ENCODE assay signal across 10 cellular contexts in the genomic region with DNA sequence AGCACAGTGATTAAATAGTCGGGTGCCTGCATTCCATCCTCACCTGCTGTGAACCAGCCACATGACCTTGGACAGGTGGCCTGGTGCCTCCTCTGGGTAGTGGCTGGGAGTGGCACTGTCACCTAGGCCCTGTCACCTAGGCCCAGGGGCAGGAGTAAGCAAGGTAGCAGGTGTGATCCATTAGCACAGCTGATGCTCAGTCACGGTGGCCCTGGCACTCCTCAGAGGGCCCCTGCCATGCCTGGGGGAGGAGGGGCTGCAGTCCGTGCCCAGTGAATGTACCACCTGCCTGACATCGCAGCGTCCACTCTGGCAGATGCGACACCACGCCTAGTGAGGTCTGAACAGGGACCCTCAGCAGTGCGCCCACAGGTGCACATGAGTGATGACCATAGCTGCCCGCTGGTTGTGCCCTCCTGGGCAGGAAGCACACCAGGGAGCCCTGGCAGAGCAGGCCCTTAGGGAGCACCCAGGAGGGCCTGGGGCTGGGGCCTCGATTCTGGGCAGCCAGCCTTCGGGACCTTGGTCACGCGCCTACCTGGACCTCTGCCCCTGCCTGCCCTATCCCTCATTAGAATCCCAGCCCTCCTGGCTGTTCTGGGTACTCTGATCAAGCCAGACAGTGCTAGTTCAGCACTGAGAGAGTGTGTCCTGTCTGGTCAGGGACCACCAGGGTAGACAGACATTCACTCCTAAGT. TPM values are rescaled to one million over a fixed set of nuclear protein-coding genes. Genes with fewer than 3 reads are reported as not detected.
DNase-seq lines count a peak whose midpoint lies in the region; ATAC-seq and TF ChIP-seq lines count a peak whose summit lies in the region.
"Had no signal": no experiment of that assay in that cellular context is flagged by ENCODE, and none has a peak within 500 bp of the region (broad histone marks: within the 10 kb centered on the region; RNA-seq: fewer than 3 reads in every experiment).

No MANE protein-coding gene starts in this region.

- TF ChIP-seq CTCF in Calu3 (IDR thresholded peaks at IDR 0.05; ENCODE audit: unreplicated experiment) (no peak), tibial nerve (IDR thresholded peaks at IDR 0.05) (no peak)

- CTCF ChIA-PET in Calu3 (lab: Charles Lee), result interaction anchor here (1.0 to 2.1 kb wide), 3 partner anchors 32 to 191 kb away, joined by 3 to 5 read pairs (median 4); no protein-coding TSS in a partner anchor

- H3K4me1 Mint-ChIP-seq in Calu3 (ENCODE audit: low read depth, unreplicated experiment), result peaks cover 21% of the 10 kb centered on the region

- H3K9me3 ChIP-seq in tibial nerve, result no peaks in the 10 kb centered on the region

- peak; percentile 48 for DNase-seq in Calu3
- DNase-seq in NCI-H1417 treated with DMSO at 0.1 percent for 48 hours (lab: John Stamatoyannopoulos, UW), result peak; percentile 84
- peak; percentile 12 for DNase-seq in RPMI8226
- DNase-seq in left lobe of liver (ENCODE audit: low spot score), result no peak
- no peak for DNase-seq in tibial nerve (ENCODE audit: low spot score in 2 of 2)
- DNase-seq in head of caudate nucleus, result no peak
- no peak for DNase-seq in GM03348 (ENCODE audit: low spot score)
- DNase-seq: activated naive CD4-positive, alpha-beta T cell treated with Interleukin-2 at 50 U/mL for 16 hours; effector CD8-positive, alpha-beta T cell had no signal

- H3K27me3 ChIP-seq in tibial nerve, result no peaks in the 10 kb centered on the region

- 76 to 88% methylated on average over 7 to 9 of the region's 13 CpGs for WGBS in tibial nerve, 2 donors

- no peak overlapping the region for H3K4me3 ChIP-seq in tibial nerve

- no peaks in the 10 kb centered on the region for H3K36me3 ChIP-seq in tibial nerve

- H3K27ac Mint-ChIP-seq in Calu3 (ENCODE audit: unreplicated experiment), result no peak overlapping the region

- no peaks in the 10 kb centered on the region for H3K27me3 Mint-ChIP-seq in Calu3 (ENCODE audit: unreplicated experiment)

- H3K4me3 Mint-ChIP-seq in Calu3 (ENCODE audit: low read depth, unreplicated experiment), result peak overlapping the region; percentile 25

- no TSS peak for BruUV-seq in Calu3 (replicated peaks; lab: Mats Ljungman, UMichigan)

- no peak for TF ChIP-seq POLR2A in tibial nerve (IDR thresholded peaks at IDR 0.05)

- TF ChIP-seq EP300 in tibial nerve (IDR thresholded peaks at IDR 0.05), result no peak

- no peak overlapping the region for H3K27ac ChIP-seq in tibial nerve

- intact Hi-C loops in Calu3 (cut with micrococcal nuclease; ENCODE audit: unreplicated experiment) (no loop called here), head of caudate nucleus (cut with DNase I) (no loop called here)

- ATAC-seq in left lobe of liver, result peak; percentile 31
- no peak for ATAC-seq in GM21619 (IDR thresholded peaks at IDR 0.05; ENCODE audit: unreplicated experiment)

- no peaks in the 10 kb centered on the region for H3K9me3 Mint-ChIP-seq in Calu3 (ENCODE audit: low read depth, unreplicated experiment)

- H3K4me1 ChIP-seq in tibial nerve, result peaks cover 0 to 15% (median 3%) of the 10 kb centered on the region in 4 donors

- peaks cover 18% of the 10 kb centered on the region for H3K36me3 Mint-ChIP-seq in Calu3 (ENCODE audit: insufficient read depth, unreplicated experiment)

RNA-seq across cellular contexts. Expression of a gene that starts 33.0 kb away (rescaled TPM):
- total RNA-seq in Calu3 (2022) (5.9 and 6.5 TPM in 2 replicates), left lobe of liver (4.5 TPM), tibial nerve (100 to 1,000 TPM; 136 to 232 (median 207) TPM)

Comparison
In these comparisons a context has a peak if more than half of its experiments do, and no peak if none do; other contexts are left out.
1. DNase-seq: peak in Calu3 (single experiment), NCI-H1417 treated with DMSO at 0.1 percent for 48 hours (single experiment) and RPMI8226 (single experiment); none in left lobe of liver (single experiment), tibial nerve (0 of 2), head of caudate nucleus (0 of 42) and GM03348 (single experiment).
2. RNA of a gene that starts 33.0 kb away (total RNA-seq): 136 to 232 TPM in tibial nerve; 5.9 to 6.5 TPM in Calu3 and 4.5 TPM in left lobe of liver (single experiment); every median in the first group is over 10 times any median in the second.